In the genomic region with DNA sequence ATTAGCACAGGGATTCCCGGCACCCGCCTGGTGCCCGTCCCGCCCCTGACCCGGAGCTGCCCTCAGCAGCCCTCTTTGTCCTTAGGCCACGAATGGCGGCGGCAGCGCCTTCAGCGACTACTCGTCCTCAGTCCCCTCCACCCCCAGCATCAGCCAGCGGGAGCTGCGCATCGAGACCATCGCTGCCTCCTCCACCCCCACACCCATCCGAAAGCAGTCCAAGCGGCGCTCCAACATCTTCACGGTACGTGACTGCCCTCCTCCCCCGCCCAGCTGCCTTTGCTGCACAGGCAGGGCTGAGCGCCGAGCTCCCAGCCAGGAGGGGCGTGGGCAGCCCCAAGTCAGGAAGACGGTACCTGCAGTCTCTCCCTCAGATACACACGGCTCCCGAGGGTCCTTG, we compare ENCODE assay signal across 27 cellular contexts. TPM values are rescaled to one million over a fixed set of nuclear protein-coding genes. Genes with fewer than 3 reads are reported as not detected.
"Had no signal": no experiment of that assay in that cellular context is flagged by ENCODE, and none has a peak within 500 bp of the region (broad histone marks: within the 10 kb centered on the region; RNA-seq: fewer than 3 reads in every experiment).

No MANE protein-coding gene starts in this region.

- H3K4me3 ChIP-seq: breast epithelium, left ventricle myocardium inferior, right lobe of liver, skin epidermis, thoracic aorta, vagina had no signal

- H3K9me3 ChIP-seq: breast epithelium, left ventricle myocardium inferior, right lobe of liver, thoracic aorta, vagina had no signal

- H2AFZ ChIP-seq: parathyroid adenoma had no signal

- DNase-seq: activated CD4-positive, alpha-beta T cell treated with anti-CD3 and anti-CD28 coated beads, Interleukin-2, amount 10 ng/mL, durations not matched to agents 7 days and 5 days; activated CD4-positive, CD25-positive, alpha-beta regulatory T cell treated with anti-CD3 and anti-CD28 coated beads, Interleukin-2, amount 50 U/mL, for 72 hours; activated CD8-positive, alpha-beta T cell treated with anti-CD3 and anti-CD28 coated beads for 36 hours; activated gamma-delta T cell; activated naive CD4-positive, alpha-beta T cell treated with anti-CD3 and anti-CD28 coated beads, Interleukin-2, amount 50 U/mL, for 16 hours; activated naive CD8-positive, alpha-beta T cell treated with anti-CD3 and anti-CD28 coated beads, Interleukin-2, amount 50 U/mL, for 24 hours; cerebellar nuclear complex; effector CD4-positive, alpha-beta T cell; erythroblast; foreskin fibroblast; kidney; left ventricle myocardium inferior; mammary epithelial cell; midbrain; right lobe of liver; stimulated activated CD4-positive, alpha-beta T cell treated with anti-CD3 and anti-CD28 coated beads, Interleukin-1b, Interleukin-23, amount 100 ng/mL, for 48 hours; T-cell; WERI-Rb-1 had no signal

- H3K9ac ChIP-seq: parathyroid adenoma had no signal

- H3K4me1 ChIP-seq: breast epithelium, right lobe of liver had no signal

- H3K27ac ChIP-seq: breast epithelium, left ventricle myocardium inferior, parathyroid adenoma, right lobe of liver, thoracic aorta, vagina, WERI-Rb-1 had no signal

- H3K27me3 ChIP-seq: breast epithelium, right lobe of liver, vagina had no signal

RNA-seq across cellular contexts. Expression of a gene that starts 47.6 kb away (rescaled TPM):
- total RNA-seq: activated CD4-positive, alpha-beta T cell treated with anti-CD3 and anti-CD28 coated beads, Interleukin-2, amount 10 ng/mL, durations not matched to agents 7 days and 5 days; activated CD8-positive, alpha-beta T cell treated with anti-CD3 and anti-CD28 coated beads for 36 hours; activated T-helper 1 cell treated with anti-CD3 and anti-CD28 coated beads, Interleukin-12 subunit alpha, Interleukin-12 subunit beta, Interleukin-2, Interleukin-4 antibody, amounts not matched to agents 30 ng/mL and 10 ng/mL and 1 ng/mL, durations not matched to agents 14 hours and 24 hours and 36 hours; breast epithelium; fibroblast of lung; glomerular endothelial cell; kidney; mammary epithelial cell; natural killer cell treated with Interleukin-12 subunit alpha and Interleukin-12 subunit beta and Interleukin-15 and Interleukin-18, amount 100 ng/mL, for 72 hours; right lobe of liver; T-cell; thoracic aorta; vagina had no signal
- polyA plus RNA-seq: fibroblast of lung, mammary epithelial cell had no signal
